ENCODE assay signal across 11 cellular contexts in the genomic region with DNA sequence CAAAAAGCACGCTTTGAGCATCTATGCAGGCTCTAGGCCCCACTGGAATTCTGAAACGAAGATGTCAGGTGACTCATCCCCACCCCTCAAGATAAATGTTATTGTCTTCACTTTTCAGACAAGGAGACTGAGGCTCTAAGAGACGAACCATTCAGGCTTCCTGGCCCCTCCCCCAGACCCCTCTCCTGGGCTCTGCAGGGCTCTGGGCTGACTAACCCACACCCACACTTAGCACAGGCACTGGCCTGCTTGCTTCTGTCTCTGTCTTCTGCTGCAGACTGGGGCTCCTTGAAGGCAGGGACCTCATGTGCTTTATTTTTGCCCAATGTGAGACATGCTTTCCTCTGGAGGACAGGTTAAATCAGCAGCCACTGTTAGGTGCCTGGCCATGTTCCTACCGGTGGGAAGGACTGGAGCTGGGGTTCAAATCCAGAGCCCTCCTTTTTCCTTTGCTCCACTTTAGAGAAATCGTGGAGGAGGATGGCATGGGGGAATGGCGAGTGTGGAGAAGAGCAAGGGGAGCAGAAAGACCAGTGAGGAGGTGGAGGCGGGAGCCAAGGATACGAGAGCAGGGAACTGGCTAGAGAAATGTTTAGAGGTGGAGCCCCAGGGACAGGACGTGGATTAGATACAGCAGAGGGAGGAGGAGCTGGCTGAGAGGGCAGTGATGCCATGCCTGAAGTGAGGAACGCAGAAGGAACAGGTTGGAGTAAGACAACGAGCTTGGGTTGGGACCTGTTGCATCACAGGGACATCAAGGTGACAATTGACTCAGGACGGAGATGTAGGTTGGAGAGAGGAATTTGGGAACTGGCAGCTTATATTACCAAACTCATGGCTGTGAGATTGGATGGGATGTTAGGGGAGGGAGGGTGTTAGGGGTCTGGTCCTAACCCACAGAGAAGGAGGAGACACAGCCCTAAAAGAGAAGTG. TPM values are rescaled to one million over a fixed set of nuclear protein-coding genes. Genes with fewer than 3 reads are reported as not detected.
DNase-seq lines count a peak whose midpoint lies in the region; ATAC-seq and TF ChIP-seq lines count a peak whose summit lies in the region.
"Had no signal": no experiment of that assay in that cellular context is flagged by ENCODE, and none has a peak within 500 bp of the region (broad histone marks: within the 10 kb centered on the region; RNA-seq: fewer than 3 reads in every experiment).

No MANE protein-coding gene starts in this region.

- intact Hi-C loops in cardiac septum (cut with DNase I), result no loop called here
- intact Hi-C loops in right cardiac atrium (cut with DNase I), result no loop called here
- intact Hi-C loops in dorsolateral prefrontal cortex (cut with DNase I), result no loop called here
- intact Hi-C loops in upper lobe of right lung (cut with DNase I), result no loop called here

- peaks cover 2% of the 10 kb centered on the region for H3K4me1 ChIP-seq in right cardiac atrium (ENCODE audit: control insufficient read depth, insufficient read depth, low read length)
- peaks cover 0 to 6% of the 10 kb centered on the region in 2 donors for H3K4me1 ChIP-seq in muscle layer of duodenum (ENCODE audit: control insufficient read depth in 1 of 2, insufficient read depth in 2 of 2, low read length in 2 of 2)
- H3K4me1 ChIP-seq in upper lobe of right lung, result peaks cover 14% of the 10 kb centered on the region

- DNase-seq in cardiac septum (ENCODE audit: low spot score) (peak; percentile 57), right cardiac atrium (no peak), dorsolateral prefrontal cortex (peak in 5 of 10 donors; percentile 19 to 40 (median 21)), upper lobe of right lung (peak; percentile 50), retina (no peak), T1000 (lab: John Stamatoyannopoulos, UW) (no peak)
- DNase-seq: activated CD8-positive, alpha-beta memory T cell treated with anti-CD3 and anti-CD28 coated beads, Interleukin-2, amount 10 ng/mL, durations not matched to agents 7 days and 5 days; CD4-positive, CD25-positive, alpha-beta regulatory T cell had no signal

- no peak overlapping the region for H3K4me3 ChIP-seq in right cardiac atrium (ENCODE audit: low read length)
- H3K4me3 ChIP-seq in dorsolateral prefrontal cortex, result peak overlapping the region in 37 of 59 donors; percentile 36 to 76 (median 62)
- H3K4me3 ChIP-seq in muscle layer of duodenum (ENCODE audit: low read depth in 1 of 2, low read length in 2 of 2), result peak overlapping the region in 1 of 2 donors; percentile 23
- H3K4me3 ChIP-seq in upper lobe of right lung, result peak overlapping the region; percentile 48

- no peaks in the 10 kb centered on the region for H3K36me3 ChIP-seq in muscle layer of duodenum (ENCODE audit: control insufficient read depth in 1 of 2, insufficient read depth in 2 of 2, low read length in 2 of 2)
- no peaks in the 10 kb centered on the region for H3K36me3 ChIP-seq in upper lobe of right lung

- 66% methylated on average over 12 of the region's 12 CpGs for WGBS in right cardiac atrium

- H3K27ac ChIP-seq in right cardiac atrium (ENCODE audit: low read length) (no peak overlapping the region), dorsolateral prefrontal cortex (peak overlapping the region; percentile 14 to 100 (median 96)), muscle layer of duodenum (ENCODE audit: low read length) (peak overlapping the region; percentile 29), upper lobe of right lung (peak overlapping the region; percentile 87)

- H3K27me3 ChIP-seq in right cardiac atrium (ENCODE audit: control insufficient read depth, insufficient read depth), result no peaks in the 10 kb centered on the region
- H3K27me3 ChIP-seq in dorsolateral prefrontal cortex, result peaks cover 0 to 7% (median 0%) of the 10 kb centered on the region in 45 donors
- H3K27me3 ChIP-seq in muscle layer of duodenum (ENCODE audit: low read depth, low read length), result no peaks in the 10 kb centered on the region
- H3K27me3 ChIP-seq in upper lobe of right lung, result no peaks in the 10 kb centered on the region

- ATAC-seq in right cardiac atrium (no peak), upper lobe of right lung (no peak), HG03442 (IDR thresholded peaks at IDR 0.05; ENCODE audit: unreplicated experiment) (no peak)
- ATAC-seq: activated CD8-positive, alpha-beta memory T cell treated with anti-CD3 and anti-CD28 coated beads, Interleukin-2, amount 10 ng/mL, durations not matched to agents 7 days and 5 days had no signal

- TF ChIP-seq CTCF in dorsolateral prefrontal cortex (IDR thresholded peaks at IDR 0.05 in 54 of 56, conservative IDR thresholded peaks at IDR 0.05 in 2 of 56; ENCODE audit: low read depth in 1 of 56, partially characterized antibody in 56 of 56), result no peak
- no peak for TF ChIP-seq CTCF in upper lobe of right lung (IDR thresholded peaks at IDR 0.05)

- H3K9me3 ChIP-seq in right cardiac atrium (ENCODE audit: control insufficient read depth, low read length) (no peaks in the 10 kb centered on the region), muscle layer of duodenum (ENCODE audit: control insufficient read depth in 1 of 2, low read length in 2 of 2) (no peaks in the 10 kb centered on the region), upper lobe of right lung (no peaks in the 10 kb centered on the region)

RNA-seq across cellular contexts. Expression of a gene that starts 1.7 kb away (rescaled TPM):
- total RNA-seq in cardiac septum (not detected), right cardiac atrium (1 to 10 TPM in 3 of 4 donors, under 1 TPM in 1; 0.68 to 1.6 (median 1.3) TPM), dorsolateral prefrontal cortex (10 to 100 TPM in 68 of 120 experiments, 1 to 10 TPM in 52; 1.0 to 62.8 (median 11.5) TPM), upper lobe of right lung (188 TPM)
- 0.70 TPM for polyA plus RNA-seq in right cardiac atrium
- total RNA-seq: activated CD8-positive, alpha-beta memory T cell treated with anti-CD3 and anti-CD28 coated beads, Interleukin-2, amount 10 ng/mL, durations not matched to agents 7 days and 5 days; CD4-positive, CD25-positive, alpha-beta regulatory T cell; LHCN-M2 had no signal
- polyA plus RNA-seq: CD4-positive, CD25-positive, alpha-beta regulatory T cell had no signal

RNA-seq across cellular contexts. Expression of a gene that starts 13.9 kb away (rescaled TPM):
- total RNA-seq in cardiac septum (not detected), right cardiac atrium (not detected), dorsolateral prefrontal cortex (under 1 TPM in 12 of 120 experiments, not detected in 108; 0.22 to 0.88 (median 0.48) TPM), upper lobe of right lung (18.9 TPM)
- 0.07 TPM for polyA plus RNA-seq in right cardiac atrium
- total RNA-seq: activated CD8-positive, alpha-beta memory T cell treated with anti-CD3 and anti-CD28 coated beads, Interleukin-2, amount 10 ng/mL, durations not matched to agents 7 days and 5 days; CD4-positive, CD25-positive, alpha-beta regulatory T cell; LHCN-M2 had no signal
- polyA plus RNA-seq: CD4-positive, CD25-positive, alpha-beta regulatory T cell had no signal

RNA-seq across cellular contexts. Expression of a gene that starts 29.3 kb away (rescaled TPM):
- total RNA-seq in cardiac septum (27.7 TPM), right cardiac atrium (10 to 100 TPM; 21.7 to 49.4 (median 44.4) TPM), dorsolateral prefrontal cortex (10 to 100 TPM in 111 of 120 experiments, 1 to 10 TPM in 9; 7.0 to 50.7 (median 15.4) TPM), upper lobe of right lung (59.4 TPM)
- 30.4 TPM for polyA plus RNA-seq in right cardiac atrium
- polyA plus RNA-seq: CD4-positive, CD25-positive, alpha-beta regulatory T cell had no signal

Comparison
In these comparisons a context has a peak if more than half of its experiments do, and no peak if none do; other contexts are left out.
1. DNase-seq: peak in cardiac septum (single experiment) and upper lobe of right lung (single experiment); none in right cardiac atrium (0 of 3), retina (single experiment) and T1000 (single experiment).
2. RNA of a gene that starts 13.9 kb away (total RNA-seq): 18.9 TPM in upper lobe of right lung (single experiment); not detected in cardiac septum (single experiment), not detected in right cardiac atrium and 0.22 to 0.88 TPM in dorsolateral prefrontal cortex; every median in the first group is over 10 times any median in the second.